In the genomic region with DNA sequence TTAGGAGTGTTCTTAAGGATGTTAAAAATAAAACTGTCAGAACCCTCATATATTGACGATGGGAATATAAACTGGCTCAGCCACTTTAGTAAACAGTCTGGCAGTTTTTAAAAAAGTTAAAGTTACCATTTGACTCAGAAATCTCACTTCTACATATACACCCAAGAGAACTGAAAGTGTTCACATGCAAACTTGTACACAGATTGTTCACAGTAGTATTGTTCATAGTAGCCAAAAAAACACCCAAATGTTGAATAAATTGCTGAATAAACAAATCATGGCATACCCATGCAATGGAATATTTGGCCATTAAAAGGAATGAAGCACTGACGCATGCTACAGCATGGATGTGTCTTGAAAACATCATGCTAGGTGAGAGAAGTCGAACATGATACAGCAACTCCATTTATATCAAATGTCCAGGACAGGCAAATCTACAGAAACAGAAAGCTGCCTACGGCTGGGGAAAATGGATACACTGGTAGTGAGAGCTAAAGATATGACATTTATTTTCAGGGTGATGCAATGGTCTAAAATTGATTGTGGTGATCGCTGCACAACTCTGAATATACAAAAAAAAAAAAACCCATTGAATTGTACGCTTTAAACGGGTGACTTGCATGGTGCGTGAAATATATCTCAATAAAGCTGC, we compare ENCODE assay signal across 8 cellular contexts. TPM values are rescaled to one million over a fixed set of nuclear protein-coding genes. Genes with fewer than 3 reads are reported as not detected.
A peak's percentile ranks its signal among the peaks of the same experiment; 100 is the strongest.
DNase-seq lines count a peak whose midpoint lies in the region; ATAC-seq, FAIRE-seq and TF ChIP-seq lines count a peak whose summit lies in the region.

No MANE protein-coding gene starts in this region.

- H3K27me3 ChIP-seq in ascending aorta, result no peaks in the 10 kb centered on the region

- peak; percentile 23 for FAIRE-seq in G401.6 (lab: Jason Lieb, UNC)

- H3K4me3 ChIP-seq in ascending aorta, result no peak overlapping the region

- no peaks in the 10 kb centered on the region for H3K9me3 Mint-ChIP-seq in activated T-helper 1 cell treated with anti-CD3 and anti-CD28 coated beads, Interleukin-12 subunit alpha, Interleukin-12 subunit beta, Interleukin-2, Interleukin-4 antibody, amounts not matched to agents 30 ng/mL and 10 ng/mL and 1 ng/mL, durations not matched to agents 14 hours and 24 hours and 36 hours

- no peaks in the 10 kb centered on the region for H3K4me1 ChIP-seq in ascending aorta

- ATAC-seq in GM19351 (IDR thresholded peaks at IDR 0.05; ENCODE audit: unreplicated experiment) (peak; percentile 93), HG02938 (IDR thresholded peaks at IDR 0.05; ENCODE audit: unreplicated experiment) (peak; percentile 88), T-helper 17 cell (no peak)

- peak overlapping the region; percentile 46 for H3K27ac Mint-ChIP-seq in activated T-helper 1 cell treated with anti-CD3 and anti-CD28 coated beads, Interleukin-12 subunit alpha, Interleukin-12 subunit beta, Interleukin-2, Interleukin-4 antibody, amounts not matched to agents 30 ng/mL and 10 ng/mL and 1 ng/mL, durations not matched to agents 14 hours and 24 hours and 36 hours
- no peak overlapping the region for H3K27ac Mint-ChIP-seq in T-helper 17 cell

- intact Hi-C loops in activated T-helper 1 cell treated with anti-CD3 and anti-CD28 coated beads, Interleukin-12 subunit alpha, Interleukin-12 subunit beta, Interleukin-2, Interleukin-4 antibody, amounts not matched to agents 30 ng/mL and 10 ng/mL and 1 ng/mL, durations not matched to agents 14 hours and 24 hours and 36 hours (cut with micrococcal nuclease), result loop anchor here (1.0 to 10.0 kb wide), 6 partner anchors 10 to 463 kb away; a partner anchor contains a TSS
- intact Hi-C loops in ascending aorta (cut with DNase I), result loop anchor here (1.0 kb wide), 2 partner anchors 139 to 193 kb away; a partner anchor contains a TSS

- H3K9me3 ChIP-seq in ascending aorta (no peaks in the 10 kb centered on the region), T-helper 17 cell (ENCODE audit: control insufficient read depth, low read length, poor library complexity, severe bottlenecking) (no peaks in the 10 kb centered on the region)

- H3K4me1 Mint-ChIP-seq in activated T-helper 1 cell treated with anti-CD3 and anti-CD28 coated beads, Interleukin-12 subunit alpha, Interleukin-12 subunit beta, Interleukin-2, Interleukin-4 antibody, amounts not matched to agents 30 ng/mL and 10 ng/mL and 1 ng/mL, durations not matched to agents 14 hours and 24 hours and 36 hours (ENCODE audit: low read depth), result peaks cover 42% of the 10 kb centered on the region
- peaks cover 14% of the 10 kb centered on the region for H3K4me1 Mint-ChIP-seq in T-helper 17 cell

- peaks cover 45% of the 10 kb centered on the region for H3K36me3 Mint-ChIP-seq in activated T-helper 1 cell treated with anti-CD3 and anti-CD28 coated beads, Interleukin-12 subunit alpha, Interleukin-12 subunit beta, Interleukin-2, Interleukin-4 antibody, amounts not matched to agents 30 ng/mL and 10 ng/mL and 1 ng/mL, durations not matched to agents 14 hours and 24 hours and 36 hours (ENCODE audit: low read depth)
- no peaks in the 10 kb centered on the region for H3K36me3 Mint-ChIP-seq in T-helper 17 cell (ENCODE audit: low read depth)

- H3K27ac ChIP-seq in ascending aorta (no peak overlapping the region), substantia nigra (ENCODE audit: low read depth, low read length, poor library complexity, severe bottlenecking) (no peak overlapping the region)

- H3K4me3 Mint-ChIP-seq in activated T-helper 1 cell treated with anti-CD3 and anti-CD28 coated beads, Interleukin-12 subunit alpha, Interleukin-12 subunit beta, Interleukin-2, Interleukin-4 antibody, amounts not matched to agents 30 ng/mL and 10 ng/mL and 1 ng/mL, durations not matched to agents 14 hours and 24 hours and 36 hours, result no peak overlapping the region
- H3K4me3 Mint-ChIP-seq in T-helper 17 cell, result no peak overlapping the region

- no peaks in the 10 kb centered on the region for H3K27me3 Mint-ChIP-seq in activated T-helper 1 cell treated with anti-CD3 and anti-CD28 coated beads, Interleukin-12 subunit alpha, Interleukin-12 subunit beta, Interleukin-2, Interleukin-4 antibody, amounts not matched to agents 30 ng/mL and 10 ng/mL and 1 ng/mL, durations not matched to agents 14 hours and 24 hours and 36 hours (ENCODE audit: insufficient read depth)
- no peaks in the 10 kb centered on the region for H3K27me3 Mint-ChIP-seq in T-helper 17 cell

- peaks cover 16 to 35% of the 10 kb centered on the region in 2 donors for H3K36me3 ChIP-seq in ascending aorta

- no peak for DNase-seq in activated T-helper 1 cell treated with anti-CD3 and anti-CD28 coated beads, Interleukin-12 subunit alpha, Interleukin-12 subunit beta, Interleukin-2, Interleukin-4 antibody, amounts not matched to agents 30 ng/mL and 10 ng/mL and 1 ng/mL, durations not matched to agents 14 hours and 24 hours and 36 hours (ENCODE audit: low spot score)
- DNase-seq in ascending aorta (ENCODE audit: low spot score in 2 of 2) (no peak), substantia nigra (lab: John Stamatoyannopoulos, UW) (no peak), T-helper 17 cell (no peak), NCI-H2107 treated with DMSO at 0.1 percent for 48 hours (lab: John Stamatoyannopoulos, UW; ENCODE audit: unreplicated experiment) (no peak)

- TF ChIP-seq CTCF in ascending aorta (IDR thresholded peaks at IDR 0.05), result no peak

RNA-seq across cellular contexts. Expression of a gene that starts 10.1 kb away (rescaled TPM):
- 1,048 and 1,092 TPM in 2 replicates for total RNA-seq in activated T-helper 1 cell treated with anti-CD3 and anti-CD28 coated beads, Interleukin-12 subunit alpha, Interleukin-12 subunit beta, Interleukin-2, Interleukin-4 antibody, amounts not matched to agents 30 ng/mL and 10 ng/mL and 1 ng/mL, durations not matched to agents 14 hours and 24 hours and 36 hours
- 479 TPM for total RNA-seq in ascending aorta
- 1,000 to 10,000 TPM; 1,930 to 1,963 TPM for total RNA-seq in T-helper 17 cell
